In the genomic region with DNA sequence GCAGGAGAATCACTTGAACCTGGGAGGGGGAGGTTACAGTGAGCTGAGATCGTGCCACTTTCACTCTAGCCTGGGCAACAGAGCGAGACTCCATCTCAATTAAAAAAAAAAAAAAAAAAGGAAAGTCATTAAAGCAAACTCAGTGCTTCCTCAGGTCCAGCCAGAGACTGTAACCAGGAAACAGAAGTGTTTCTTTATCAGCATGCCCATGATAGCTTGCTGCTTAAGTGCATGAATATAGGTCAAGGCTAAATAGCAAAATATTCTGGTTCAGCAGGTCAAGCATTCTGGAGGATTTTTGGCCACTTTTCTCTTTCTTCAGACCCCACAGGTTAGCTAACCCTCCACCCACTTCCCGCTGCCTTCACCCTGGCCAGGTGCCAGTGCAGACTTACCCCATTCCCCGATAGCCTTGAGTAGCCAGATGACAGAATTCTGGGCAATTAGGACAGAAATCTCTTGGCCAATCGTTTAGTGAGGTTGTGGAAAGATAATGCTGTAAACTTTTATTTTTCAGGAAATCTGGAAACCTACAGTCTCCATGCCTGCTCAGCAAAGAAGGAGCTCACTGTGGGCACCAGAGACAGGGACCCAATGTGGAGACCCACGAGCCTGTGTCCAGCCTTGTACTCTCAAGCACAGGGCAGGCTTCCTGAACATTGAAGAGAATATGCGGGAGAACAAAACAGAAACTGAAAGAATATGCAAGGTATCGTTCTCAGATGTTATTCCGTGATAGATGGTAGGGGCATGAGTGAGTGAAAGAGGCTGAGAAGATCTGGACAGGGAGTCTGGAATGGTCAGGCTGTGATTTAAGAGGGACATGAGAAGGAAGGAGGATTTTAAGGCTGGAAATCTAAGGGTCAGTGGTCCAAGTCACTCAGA, we compare ENCODE assay signal across 11 cellular contexts. TPM values are rescaled to one million over a fixed set of nuclear protein-coding genes. Genes with fewer than 3 reads are reported as not detected.
DNase-seq lines count a peak whose midpoint lies in the region; ATAC-seq, FAIRE-seq and TF ChIP-seq lines count a peak whose summit lies in the region.
"Had no signal": no experiment of that assay in that cellular context is flagged by ENCODE, and none has a peak within 500 bp of the region (broad histone marks: within the 10 kb centered on the region; RNA-seq: fewer than 3 reads in every experiment).

No MANE protein-coding gene starts in this region.

- TF ChIP-seq EP300 in tibial nerve (IDR thresholded peaks at IDR 0.05), result no peak

- H3K27me3 ChIP-seq in psoas muscle (ENCODE audit: insufficient read depth in 3 of 3, low read length in 2 of 3) (peaks cover 0 to 9% (median 0%) of the 10 kb centered on the region in 3 donors), tibial nerve (peaks cover 0 to 9% of the 10 kb centered on the region in 2 donors)

- WGBS in psoas muscle, 3 donors, result 47 to 51% (median 48%) methylated on average over 9 of the region's 9 CpGs
- WGBS in tibial nerve, 2 donors, result 60 to 61% methylated on average over 9 of the region's 9 CpGs

- FAIRE-seq in frontal cortex (lab: Jason Lieb, UNC), result no peak

- no peaks in the 10 kb centered on the region for H3K36me3 Mint-ChIP-seq in activated T-helper 2 cell treated with anti-CD3 and anti-CD28 coated beads, Interferon-gamma antibody, Interleukin-2, Interleukin-4, amounts not matched to agents 10 μg/mL and 5 μg/mL and 100 μg/mL, durations not matched to agents 14 hours and 24 hours and 36 hours (ENCODE audit: low read depth)

- peaks cover 41% of the 10 kb centered on the region for H3K27me3 Mint-ChIP-seq in activated T-helper 2 cell treated with anti-CD3 and anti-CD28 coated beads, Interferon-gamma antibody, Interleukin-2, Interleukin-4, amounts not matched to agents 10 μg/mL and 5 μg/mL and 100 μg/mL, durations not matched to agents 14 hours and 24 hours and 36 hours (ENCODE audit: low read depth)

- H3K36me3 ChIP-seq in psoas muscle (ENCODE audit: insufficient read depth in 1 of 2, low read depth in 1 of 2) (no peaks in the 10 kb centered on the region), tibial nerve (no peaks in the 10 kb centered on the region)
- H3K36me3 ChIP-seq: WERI-Rb-1 had no signal

- H3K9me3 ChIP-seq in psoas muscle (no peaks in the 10 kb centered on the region), tibial nerve (no peaks in the 10 kb centered on the region)

- TF ChIP-seq CTCF in psoas muscle (IDR thresholded peaks at IDR 0.05) (no peak), tibial nerve (IDR thresholded peaks at IDR 0.05) (no peak)

- no peak overlapping the region for H3K27ac Mint-ChIP-seq in activated T-helper 2 cell treated with anti-CD3 and anti-CD28 coated beads, Interferon-gamma antibody, Interleukin-2, Interleukin-4, amounts not matched to agents 10 μg/mL and 5 μg/mL and 100 μg/mL, durations not matched to agents 14 hours and 24 hours and 36 hours

- intact Hi-C loops in activated T-helper 2 cell treated with anti-CD3 and anti-CD28 coated beads, Interferon-gamma antibody, Interleukin-2, Interleukin-4, amounts not matched to agents 10 μg/mL and 5 μg/mL and 100 μg/mL, durations not matched to agents 14 hours and 24 hours and 36 hours (cut with micrococcal nuclease), result loop anchor here (10.0 kb wide), 3 partner anchors 84 to 624 kb away; a partner anchor contains a TSS
- intact Hi-C loops in psoas muscle (cut with DNase I), result loop anchor here in 1 of 2 donors (10.0 kb wide), 1 partner anchor 234 kb away; a partner anchor contains a TSS

- H3K4me1 ChIP-seq in psoas muscle, result no peaks in the 10 kb centered on the region
- H3K4me1 ChIP-seq in tibial nerve, result peaks cover 0 to 8% (median 3%) of the 10 kb centered on the region in 4 donors

- H3K27ac ChIP-seq in psoas muscle (no peak overlapping the region), tibial nerve (no peak overlapping the region)
- H3K27ac ChIP-seq: HL-60, WERI-Rb-1 had no signal

- no peaks in the 10 kb centered on the region for H3K9me3 Mint-ChIP-seq in activated T-helper 2 cell treated with anti-CD3 and anti-CD28 coated beads, Interferon-gamma antibody, Interleukin-2, Interleukin-4, amounts not matched to agents 10 μg/mL and 5 μg/mL and 100 μg/mL, durations not matched to agents 14 hours and 24 hours and 36 hours

- H3K4me3 ChIP-seq in psoas muscle (peak overlapping the region; percentile 25), tibial nerve (peak overlapping the region in 1 of 4 donors; percentile 23)

- ATAC-seq in GM18873 (IDR thresholded peaks at IDR 0.05; ENCODE audit: low FRiP score, unreplicated experiment) (peak; percentile 80), HG02973 (IDR thresholded peaks at IDR 0.05; ENCODE audit: unreplicated experiment) (peak; percentile 68), psoas muscle (no peak), HG02870 (IDR thresholded peaks at IDR 0.05; ENCODE audit: unreplicated experiment) (no peak)

- peaks cover 6% of the 10 kb centered on the region for H3K4me1 Mint-ChIP-seq in activated T-helper 2 cell treated with anti-CD3 and anti-CD28 coated beads, Interferon-gamma antibody, Interleukin-2, Interleukin-4, amounts not matched to agents 10 μg/mL and 5 μg/mL and 100 μg/mL, durations not matched to agents 14 hours and 24 hours and 36 hours (ENCODE audit: low read depth)

- H3K4me3 Mint-ChIP-seq in activated T-helper 2 cell treated with anti-CD3 and anti-CD28 coated beads, Interferon-gamma antibody, Interleukin-2, Interleukin-4, amounts not matched to agents 10 μg/mL and 5 μg/mL and 100 μg/mL, durations not matched to agents 14 hours and 24 hours and 36 hours (ENCODE audit: low read depth), result peak overlapping the region; percentile 58

- no peak for DNase-seq in activated T-helper 2 cell treated with anti-CD3 and anti-CD28 coated beads, Interferon-gamma antibody, Interleukin-2, Interleukin-4, amounts not matched to agents 10 μg/mL and 5 μg/mL and 100 μg/mL, durations not matched to agents 14 hours and 24 hours and 36 hours (ENCODE audit: low spot score)
- DNase-seq in psoas muscle (no peak), frontal cortex (ENCODE audit: low spot score in 2 of 2) (no peak), tibial nerve (ENCODE audit: low spot score in 2 of 2) (no peak)
- no peak for DNase-seq in activated CD4-positive, alpha-beta T cell treated with anti-CD3 and anti-CD28 coated beads, Interleukin-2, amount 50 U/mL, for 48 hours
- DNase-seq: stimulated activated CD4-positive, alpha-beta T cell treated with anti-CD3 and anti-CD28 coated beads, Interleukin-2, amount 100 ng/mL, for 24 hours; WERI-Rb-1 had no signal

- TF ChIP-seq POLR2A in tibial nerve (IDR thresholded peaks at IDR 0.05), result no peak

RNA-seq across cellular contexts. Expression of a gene that starts 4.2 kb away (rescaled TPM):
- not detected in 2 replicates for total RNA-seq in activated T-helper 2 cell treated with anti-CD3 and anti-CD28 coated beads, Interferon-gamma antibody, Interleukin-2, Interleukin-4, amounts not matched to agents 10 μg/mL and 5 μg/mL and 100 μg/mL, durations not matched to agents 14 hours and 24 hours and 36 hours
- total RNA-seq in psoas muscle (not detected), frontal cortex (0.41 TPM), tibial nerve (not detected)
- polyA plus RNA-seq in psoas muscle, result not detected

Comparison
In these comparisons a context has a peak if more than half of its experiments do, and no peak if none do; other contexts are left out.
1. ATAC-seq: peak in GM18873 (single experiment) and HG02973 (single experiment); none in psoas muscle (0 of 4) and HG02870 (single experiment).